In genomic region chr11:122453586-122453985, GRCh38 we compare ENCODE assay signal across 15 cellular contexts.
DNase-seq lines count a peak whose midpoint lies in the region; ATAC-seq and TF ChIP-seq lines count a peak whose summit lies in the region.
"Had no signal": no experiment of that assay in that cellular context is flagged by ENCODE, and none has a peak within 500 bp of the region (broad histone marks: within the 10 kb centered on the region; RNA-seq: fewer than 3 reads in every experiment).

No MANE protein-coding gene starts in this region.

- H3K27me3 ChIP-seq in body of pancreas = no peaks in the 10 kb centered on the region

- no peaks in the 10 kb centered on the region for H3K36me3 ChIP-seq in body of pancreas (replicated peaks in 1 of 2; ENCODE audit: insufficient read depth in 1 of 2, low read depth in 2 of 2)

- TF ChIP-seq CTCF in body of pancreas (IDR thresholded peaks at IDR 0.05) = no peak

- no peak overlapping the region for H3K27ac ChIP-seq in body of pancreas

- intact Hi-C loops in body of pancreas (cut with DNase I) = no loop called here

- ATAC-seq in body of pancreas (no peak), HG02870 (IDR thresholded peaks at IDR 0.05; ENCODE audit: unreplicated experiment) (no peak)

- WGBS in body of pancreas, 2 donors = 71 to 74% methylated on average over 2 of the region's 2 CpGs

- no peak overlapping the region for H3K4me3 ChIP-seq in body of pancreas

- H3K4me1 ChIP-seq in body of pancreas = no peaks in the 10 kb centered on the region

- H3K9me3 ChIP-seq in body of pancreas = peaks cover 0 to 4% (median 0%) of the 10 kb centered on the region in 3 donors

- TF ChIP-seq POLR2A in body of pancreas (IDR thresholded peaks at IDR 0.05) = no peak

- peak; percentile 65 for DNase-seq in NCI-H1092 (lab: John Stamatoyannopoulos, UW)
- peak; percentile 4 for DNase-seq in cerebellar cortex (ENCODE audit: low spot score)
- DNase-seq in medulla oblongata (ENCODE audit: extremely low spot score) = peak; percentile 87
- DNase-seq in body of pancreas = no peak
- DNase-seq in activated CD4-positive, alpha-beta T cell treated with anti-CD3 and anti-CD28 coated beads for 4 hours = no peak
- DNase-seq in UCSD-AML1 (lab: John Stamatoyannopoulos, UW; ENCODE audit: unreplicated experiment) = no peak
- DNase-seq: DMS153, KG1, NCI-H1105, NCI-H1930, NCI-H2171 treated with DMSO at 0.1 percent for 48 hours, NCI-H510A, NCI-H82, SHP77 had no signal

Comparison
In these comparisons a context has a peak if more than half of its experiments do, and no peak if none do; other contexts are left out.
1. DNase-seq: peak in NCI-H1092 (single experiment), cerebellar cortex (single experiment) and medulla oblongata (single experiment); none in body of pancreas (0 of 4), activated CD4-positive, alpha-beta T cell treated with anti-CD3 and anti-CD28 coated beads for 4 hours (0 of 2) and UCSD-AML1 (single experiment).